In genomic region chr6:13711384-13711725, GRCh38 we compare ENCODE assay signal across 8 cellular contexts. TPM values are rescaled to one million over a fixed set of nuclear protein-coding genes. Genes with fewer than 3 reads are reported as not detected.
A peak's percentile ranks its signal among the peaks of the same experiment; 100 is the strongest.
DNase-seq lines count a peak whose midpoint lies in the region; ATAC-seq and TF ChIP-seq lines count a peak whose summit lies in the region.

No MANE protein-coding gene starts in this region.

- intact Hi-C loops in psoas muscle (cut with DNase I) (loop anchor here (2.0 to 5.0 kb wide), 3 partner anchors 56 to 103 kb away; partner anchors contain the start of genes NOL7 (in 2 of the 2) and MCUR1 (in 1 of the 2)), posterior vena cava (cut with DNase I) (loop anchor here in 1 of 2 donors (10.0 kb wide), 1 partner anchor 73 kb away; no protein-coding TSS in a partner anchor)

- ATAC-seq in GM21360 (IDR thresholded peaks at IDR 0.05; ENCODE audit: unreplicated experiment) = peak; percentile 43
- peak; percentile 13 for ATAC-seq in HG03575 (IDR thresholded peaks at IDR 0.05; ENCODE audit: extremely low read depth, insufficient number of reproducible peaks, low FRiP score, unreplicated experiment)
- peak in 1 of 4 donors; percentile 55 for ATAC-seq in psoas muscle

- H3K4me1 ChIP-seq in fibroblast of lung (ENCODE audit: control insufficient read depth, extremely low read depth, insufficient read depth, low read length) (peaks cover 2% of the 10 kb centered on the region), psoas muscle (peaks cover 25% of the 10 kb centered on the region)

- H3K4me3 ChIP-seq in fibroblast of lung (replicated peaks in 1 of 4; ENCODE audit: control extremely low read depth in 1 of 4, insufficient read depth in 1 of 4, low read depth in 3 of 4, low read length in 4 of 4) (peak overlapping the region in 2 of 4 experiments; percentile 47 to 87), psoas muscle (peak overlapping the region; percentile 92)

- H3K36me3 ChIP-seq in fibroblast of lung (ENCODE audit: control insufficient read depth, insufficient read depth, low read length) (no peaks in the 10 kb centered on the region), psoas muscle (ENCODE audit: insufficient read depth in 1 of 2, low read depth in 1 of 2) (no peaks in the 10 kb centered on the region)

- H3K27me3 ChIP-seq in fibroblast of lung (ENCODE audit: control insufficient read depth, insufficient read depth, low read length) (no peaks in the 10 kb centered on the region), psoas muscle (ENCODE audit: insufficient read depth in 3 of 3, low read length in 2 of 3) (no peaks in the 10 kb centered on the region)

- H3K9me3 ChIP-seq in fibroblast of lung (ENCODE audit: control insufficient read depth, insufficient read depth, low read depth, low read length) (no peaks in the 10 kb centered on the region), psoas muscle (no peaks in the 10 kb centered on the region)

- peaks cover 46% of the 10 kb centered on the region for H3K79me2 ChIP-seq in fibroblast of lung (ENCODE audit: control insufficient read depth, insufficient read depth, low read length)

- no peak overlapping the region for H3K4me2 ChIP-seq in fibroblast of lung (ENCODE audit: extremely low read depth, insufficient read depth, low read length)

- H4K20me1 ChIP-seq in fibroblast of lung (ENCODE audit: control insufficient read depth, extremely low read depth, insufficient read depth, low read length) = no peaks in the 10 kb centered on the region

- 1 to 2% (median 1%) methylated on average over 17 to 49 of the region's 49 CpGs for WGBS in psoas muscle, 3 donors

- H3K9ac ChIP-seq in fibroblast of lung (ENCODE audit: insufficient read depth, low read length) = peak overlapping the region; percentile 82

- peak in 1 of 2 donors; percentile 2 for TF ChIP-seq CTCF in fibroblast of lung (conservative IDR thresholded peaks at IDR 0.05 in 1 of 2, IDR thresholded peaks at IDR 0.05 in 1 of 2; ENCODE audit: low read depth in 1 of 2, low read length in 2 of 2)
- TF ChIP-seq CTCF in psoas muscle (IDR thresholded peaks at IDR 0.05) = peak; percentile 22

- H2AFZ ChIP-seq in fibroblast of lung (ENCODE audit: low read length) = no peak overlapping the region

- peak overlapping the region; percentile 51 for H3K27ac ChIP-seq in fibroblast of lung (ENCODE audit: insufficient read depth, low read length)
- peak overlapping the region; percentile 97 for H3K27ac ChIP-seq in psoas muscle

- DNase-seq in ELF-1 (ENCODE audit: low read depth, low spot score) = peak; percentile 51
- DNase-seq in T1000 (lab: John Stamatoyannopoulos, UW) = peak; percentile 60
- DNase-seq in fibroblast of lung (ENCODE audit: low read depth in 2 of 2) = peak in 1 of 2 donors; percentile 65
- no peak for DNase-seq in psoas muscle
- no peak for DNase-seq in posterior vena cava (ENCODE audit: low spot score)
- DNase-seq in HT-29 (ENCODE audit: low spot score) = no peak

RNA-seq across cellular contexts. Expression of gene RANBP9, which starts 0.3 kb away (rescaled TPM):
- total RNA-seq in fibroblast of lung (39.8 and 48.7 TPM in 2 replicates), psoas muscle (10 to 100 TPM; 52.9 to 72.6 (median 58.2) TPM), posterior vena cava (10 to 100 TPM; 33.9 to 36.9 TPM)
- polyA plus RNA-seq in fibroblast of lung (46.2 and 46.7 TPM in 2 replicates), psoas muscle (10 to 100 TPM; 22.3 to 64.2 (median 37.3) TPM)
- polyA plus RNA-seq in fibroblast of lung (2012) = 30.6 and 35.2 TPM in 2 replicates
- 9.3 and 12.2 TPM in 2 replicates for polyA minus RNA-seq in fibroblast of lung (ENCODE audit: low replicate concordance)
- 13.0 and 15.1 TPM in 2 replicates for total RNA-seq in HT-29 (2014; rRNA removed; shearing (Covaris generic))

Comparison
In these comparisons a context has a peak if more than half of its experiments do, and no peak if none do; other contexts are left out.
1. DNase-seq: peak in ELF-1 (single experiment) and T1000 (single experiment); none in psoas muscle (0 of 2), posterior vena cava (single experiment) and HT-29 (single experiment).